In the genomic region with DNA sequence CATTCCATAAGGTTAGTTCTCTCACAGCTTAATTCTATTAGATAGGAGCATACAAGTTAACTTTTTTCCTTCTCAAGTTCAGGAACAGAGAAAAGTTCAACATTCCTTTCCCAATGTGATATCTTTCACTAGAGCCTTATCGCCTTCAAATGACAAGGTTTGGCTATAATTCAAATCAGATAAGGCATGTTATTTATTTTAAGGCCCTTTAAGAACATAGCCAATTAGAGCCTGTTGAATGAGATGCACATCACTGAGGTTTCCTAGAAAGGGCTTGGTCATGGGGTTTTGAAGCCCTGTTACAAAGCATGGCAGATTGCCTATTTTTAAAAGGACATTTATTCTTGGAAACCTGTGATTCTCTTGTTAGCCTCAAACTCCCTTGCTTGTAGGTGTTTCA, we compare ENCODE assay signal across 3 cellular contexts.
A peak's percentile ranks its signal among the peaks of the same experiment; 100 is the strongest.
TF ChIP-seq lines count a peak whose summit lies in the region.

No MANE protein-coding gene starts in this region.

TF ChIP-seq in IMR-90, 13 proteins besides CTCF, POLR2A, EP300 and RAD21:
- no peak for TF ChIP-seq MXI1 (IDR thresholded peaks at IDR 0.05; ENCODE audit: borderline replicate concordance, low read depth, low read length)
- TF ChIP-seq SMC3 (IDR thresholded peaks at IDR 0.05; ENCODE audit: low read depth, low read length): no peak
- no peak for TF ChIP-seq RFX5 (IDR thresholded peaks at IDR 0.05; ENCODE audit: low read depth, low read length)
- no peak for TF ChIP-seq MAFK (IDR thresholded peaks at IDR 0.05; ENCODE audit: low read depth, low read length)
- no peak for TF ChIP-seq BHLHE40 (IDR thresholded peaks at IDR 0.05; ENCODE audit: low read depth, low read length)
- no peak for TF ChIP-seq MAZ (IDR thresholded peaks at IDR 0.05; ENCODE audit: borderline replicate concordance, low read depth, low read length)
- no peak for TF ChIP-seq RCOR1 (IDR thresholded peaks at IDR 0.05; ENCODE audit: insufficient replicate concordance, low read length)
- no peak for TF ChIP-seq FOS (IDR thresholded peaks at IDR 0.05; ENCODE audit: low read depth, low read length)
- TF ChIP-seq, protein P1, sequence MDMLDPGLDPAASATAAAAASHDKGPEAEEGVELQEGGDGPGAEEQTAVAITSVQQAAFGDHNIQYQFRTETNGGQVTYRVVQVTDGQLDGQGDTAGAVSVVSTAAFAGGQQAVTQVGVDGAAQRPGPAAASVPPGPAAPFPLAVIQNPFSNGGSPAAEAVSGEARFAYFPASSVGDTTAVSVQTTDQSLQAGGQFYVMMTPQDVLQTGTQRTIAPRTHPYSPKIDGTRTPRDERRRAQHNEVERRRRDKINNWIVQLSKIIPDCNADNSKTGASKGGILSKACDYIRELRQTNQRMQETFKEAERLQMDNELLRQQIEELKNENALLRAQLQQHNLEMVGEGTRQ (IDR thresholded peaks at IDR 0.05; ENCODE audit: low read depth, low read length): no peak
- TF ChIP-seq, protein P2, sequence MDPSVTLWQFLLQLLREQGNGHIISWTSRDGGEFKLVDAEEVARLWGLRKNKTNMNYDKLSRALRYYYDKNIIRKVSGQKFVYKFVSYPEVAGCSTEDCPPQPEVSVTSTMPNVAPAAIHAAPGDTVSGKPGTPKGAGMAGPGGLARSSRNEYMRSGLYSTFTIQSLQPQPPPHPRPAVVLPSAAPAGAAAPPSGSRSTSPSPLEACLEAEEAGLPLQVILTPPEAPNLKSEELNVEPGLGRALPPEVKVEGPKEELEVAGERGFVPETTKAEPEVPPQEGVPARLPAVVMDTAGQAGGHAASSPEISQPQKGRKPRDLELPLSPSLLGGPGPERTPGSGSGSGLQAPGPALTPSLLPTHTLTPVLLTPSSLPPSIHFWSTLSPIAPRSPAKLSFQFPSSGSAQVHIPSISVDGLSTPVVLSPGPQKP (IDR thresholded peaks at IDR 0.05; ENCODE audit: borderline replicate concordance, low read depth, low read length): no peak
- no peak for TF ChIP-seq NFE2L2 (IDR thresholded peaks at IDR 0.05; ENCODE audit: low read depth, low read length)
- TF ChIP-seq CHD1 (IDR thresholded peaks at IDR 0.05; ENCODE audit: low read depth, low read length): no peak
- TF ChIP-seq CEBPB (IDR thresholded peaks at IDR 0.05; ENCODE audit: low read depth, low read length): no peak

TF ChIP-seq in K562, 482 proteins besides CTCF, POLR2A, EP300 and RAD21:
- TF ChIP-seq MEIS2 (IDR thresholded peaks at IDR 0.05; ENCODE audit: partially characterized antibody): peak; percentile 24
- no peak for TF ChIP-seq SRSF3 (IDR thresholded peaks at IDR 0.05; ENCODE audit: insufficient read depth, low read length)
TF ChIP-seq in K562: peak in this region for 1.

TF ChIP-seq in GM12891, 5 proteins besides CTCF, POLR2A, EP300 and RAD21:
- TF ChIP-seq SPI1 (IDR thresholded peaks at IDR 0.05; ENCODE audit: low read depth, low read length) (no peak), TAF1 (IDR thresholded peaks at IDR 0.05; ENCODE audit: low read depth, low read length) (no peak), PAX5 (IDR thresholded peaks at IDR 0.05; ENCODE audit: insufficient read depth, low read length, severe bottlenecking) (no peak), POU2F2 (IDR thresholded peaks at IDR 0.05; ENCODE audit: low read depth, low read length) (no peak)
